In the genomic region with DNA sequence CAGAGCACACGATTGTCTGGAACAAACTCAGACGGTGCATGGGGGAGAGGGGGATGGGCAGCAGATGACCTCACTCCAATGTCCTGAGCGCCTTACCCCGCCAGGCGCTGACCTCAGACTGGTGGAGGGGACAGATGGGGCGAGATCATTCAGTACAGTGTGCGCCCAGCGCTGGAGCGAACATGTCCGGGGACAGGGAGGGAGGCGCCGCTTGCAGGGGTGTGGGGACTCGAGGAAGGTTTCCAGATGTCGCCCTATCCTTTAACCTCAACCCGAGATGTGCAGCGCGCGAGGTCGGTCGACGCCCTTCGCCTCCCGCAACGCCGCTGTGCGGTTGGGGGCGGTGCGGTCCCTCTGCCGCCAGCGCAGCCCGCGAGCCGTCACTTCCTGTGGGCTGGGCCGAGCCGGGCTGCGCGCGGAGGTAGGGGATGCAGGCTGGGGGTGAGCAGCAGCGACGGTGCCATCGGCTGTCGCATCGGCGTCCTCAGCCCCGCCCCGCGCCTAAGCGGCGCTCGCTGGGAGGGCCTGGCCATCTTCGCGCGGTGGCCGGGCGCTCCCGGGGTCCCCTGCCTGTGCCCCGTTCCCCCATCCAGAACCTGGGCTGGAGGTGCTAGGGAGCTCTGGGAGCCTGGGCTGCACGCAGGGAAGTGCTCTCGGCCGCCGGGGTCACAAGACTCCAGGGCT, we compare ENCODE assay signal across 7 cellular contexts. TPM values are rescaled to one million over a fixed set of nuclear protein-coding genes. Genes with fewer than 3 reads are reported as not detected.
DNase-seq lines count a peak whose midpoint lies in the region; ATAC-seq and TF ChIP-seq lines count a peak whose summit lies in the region.

No MANE protein-coding gene starts in this region.

- H3K27me3 Mint-ChIP-seq in T-cell: peaks cover 0 to 6% of the 10 kb centered on the region in 2 donors

- no peak for TF ChIP-seq CTCF in psoas muscle (IDR thresholded peaks at IDR 0.05)

- H3K27ac Mint-ChIP-seq in T-cell: peak overlapping the region; percentile 84 to 91

- H3K36me3 ChIP-seq in psoas muscle (ENCODE audit: insufficient read depth in 1 of 2, low read depth in 1 of 2): no peaks in the 10 kb centered on the region
- no peaks in the 10 kb centered on the region for H3K36me3 ChIP-seq in urinary bladder (ENCODE audit: insufficient read depth)

- H3K4me1 ChIP-seq in right cardiac atrium (ENCODE audit: control insufficient read depth, insufficient read depth, low read length) (peaks cover 5% of the 10 kb centered on the region), psoas muscle (peaks cover 5% of the 10 kb centered on the region), urinary bladder (ENCODE audit: insufficient read depth) (peaks cover 1% of the 10 kb centered on the region)

- no peaks in the 10 kb centered on the region for H3K27me3 ChIP-seq in right cardiac atrium (ENCODE audit: control insufficient read depth, insufficient read depth)
- peaks cover 0 to 41% (median 3%) of the 10 kb centered on the region in 3 donors for H3K27me3 ChIP-seq in psoas muscle (ENCODE audit: insufficient read depth in 3 of 3, low read length in 2 of 3)

- H3K4me3 ChIP-seq in right cardiac atrium (ENCODE audit: low read length): peak overlapping the region; percentile 35
- peak overlapping the region; percentile 68 for H3K4me3 ChIP-seq in psoas muscle
- H3K4me3 ChIP-seq in urinary bladder (ENCODE audit: low read depth, low read length): peak overlapping the region; percentile 50

- no peaks in the 10 kb centered on the region for H3K9me3 Mint-ChIP-seq in T-cell

- under 1% methylated on average over 61 of the region's 61 CpGs for WGBS in right cardiac atrium
- 0 to 1% (median 1%) methylated on average over 33 to 61 of the region's 61 CpGs for WGBS in psoas muscle, 3 donors
- under 1% methylated on average over 61 of the region's 61 CpGs for WGBS in urinary bladder

- intact Hi-C loops in right cardiac atrium (cut with DNase I) (loop anchor here in 1 of 4 donors (10.0 kb wide), 1 partner anchor 53 kb away; no protein-coding TSS in a partner anchor), psoas muscle (cut with DNase I) (no loop called here)

- DNase-seq in NCI-H1092 (lab: John Stamatoyannopoulos, UW) (peak; percentile 35), T-cell (peak; percentile 54 to 86 (median 78)), amygdala (lab: John Stamatoyannopoulos, UW) (peak in 55 of 56 donors; percentile 61 to 94 (median 84)), right cardiac atrium (peak; percentile 79 to 92 (median 90)), psoas muscle (peak; percentile 74 to 80)

- peaks cover 17 to 23% (median 23%) of the 10 kb centered on the region in 3 donors for H3K4me1 Mint-ChIP-seq in T-cell

- no peaks in the 10 kb centered on the region for H3K9me3 ChIP-seq in right cardiac atrium (ENCODE audit: control insufficient read depth, low read length)
- H3K9me3 ChIP-seq in psoas muscle: no peaks in the 10 kb centered on the region

- POLR2A ChIA-PET in T-cell (lab: Charles Lee): interaction anchor here in 1 of 2 donors (0.6 kb wide), 1 partner anchor 108 kb away, joined by 3 read pairs; no protein-coding TSS in a partner anchor

- no peaks in the 10 kb centered on the region for H3K36me3 Mint-ChIP-seq in T-cell

- CTCF ChIA-PET in T-cell (lab: Charles Lee): no interaction called here

- peak overlapping the region; percentile 76 to 89 (median 87) for H3K4me3 Mint-ChIP-seq in T-cell

- ATAC-seq in GM18907 (IDR thresholded peaks at IDR 0.05; ENCODE audit: unreplicated experiment): peak; percentile 59
- peak; percentile 94 to 96 (median 96) for ATAC-seq in T-cell (replicated peaks in 1 of 4)
- peak; percentile 95 to 96 for ATAC-seq in right cardiac atrium
- peak; percentile 78 to 85 (median 82) for ATAC-seq in psoas muscle

- H3K27ac ChIP-seq in right cardiac atrium (ENCODE audit: low read length) (peak overlapping the region; percentile 69), psoas muscle (peak overlapping the region; percentile 71), urinary bladder (ENCODE audit: low read depth) (peak overlapping the region; percentile 39)

RNA-seq across cellular contexts. Expression of gene CDR2L, which starts 5.3 kb away (rescaled TPM):
- under 1 TPM in 4 of 5 donors, not detected in 1; 0.12 to 0.29 (median 0.19) TPM for total RNA-seq in T-cell
- 10 to 100 TPM; 11.0 to 17.5 (median 14.2) TPM for total RNA-seq in right cardiac atrium
- polyA plus RNA-seq in right cardiac atrium: 13.8 TPM
- 1 to 10 TPM; 1.4 to 3.4 (median 2.7) TPM for total RNA-seq in psoas muscle
- 1 to 10 TPM; 1.3 to 1.7 (median 1.5) TPM for polyA plus RNA-seq in psoas muscle
- total RNA-seq in urinary bladder: 4.8 TPM
- polyA plus RNA-seq in urinary bladder: 14.2 TPM

RNA-seq across cellular contexts. Expression of gene HID1, which starts 9.6 kb away (rescaled TPM):
- total RNA-seq in T-cell (10 to 100 TPM; 12.7 to 21.0 (median 14.5) TPM), right cardiac atrium (10 to 100 TPM in 2 of 4 donors, 1 to 10 TPM in 2; 6.5 to 11.9 (median 10.1) TPM), psoas muscle (10 to 100 TPM in 1 of 4 donors, 1 to 10 TPM in 3; 1.7 to 10.4 (median 2.8) TPM), urinary bladder (5.7 TPM)
- polyA plus RNA-seq in right cardiac atrium (12.0 TPM), psoas muscle (1 to 10 TPM; 2.3 to 4.8 (median 2.3) TPM), urinary bladder (13.4 TPM)

RNA-seq across cellular contexts. Expression of gene MRPL58, which starts 30.3 kb away (rescaled TPM):
- total RNA-seq in T-cell (10 to 100 TPM; 15.6 to 30.6 (median 26.6) TPM), right cardiac atrium (10 to 100 TPM; 35.1 to 44.6 (median 37.3) TPM), psoas muscle (10 to 100 TPM; 50.4 to 70.6 (median 59.2) TPM), urinary bladder (14.5 TPM)
- polyA plus RNA-seq in right cardiac atrium (62.6 TPM), psoas muscle (10 to 100 TPM; 64.1 to 80.6 (median 76.2) TPM), urinary bladder (38.7 TPM)

RNA-seq across cellular contexts. Expression of gene OTOP3, which starts 46.4 kb away (rescaled TPM):
- total RNA-seq in T-cell (not detected), right cardiac atrium (not detected), psoas muscle (not detected), urinary bladder (not detected)
- polyA plus RNA-seq in right cardiac atrium (not detected), psoas muscle (under 1 TPM in 1 of 3 donors, not detected in 2; 0.04 TPM), urinary bladder (not detected)

RNA-seq across cellular contexts. Expression of gene OTOP2, which starts 58.0 kb away (rescaled TPM):
- total RNA-seq in T-cell (not detected), right cardiac atrium (not detected), psoas muscle (not detected), urinary bladder (not detected)
- polyA plus RNA-seq in right cardiac atrium (not detected), psoas muscle (not detected), urinary bladder (not detected)

Comparison
In these comparisons a context has a peak if more than half of its experiments do, and no peak if none do; other contexts are left out.
1. Peak in every context shown above with its lines: DNase-seq, ATAC-seq, H3K4me3 ChIP-seq and H3K27ac ChIP-seq.
2. DNase-seq: peak in every context shown above with its lines; median percentile 90 in right cardiac atrium; 84 in amygdala; 78 in T-cell; 77 in psoas muscle; 35 in NCI-H1092.